Comparison of ENCODE assay signal across 19 cellular contexts in the genomic region with DNA sequence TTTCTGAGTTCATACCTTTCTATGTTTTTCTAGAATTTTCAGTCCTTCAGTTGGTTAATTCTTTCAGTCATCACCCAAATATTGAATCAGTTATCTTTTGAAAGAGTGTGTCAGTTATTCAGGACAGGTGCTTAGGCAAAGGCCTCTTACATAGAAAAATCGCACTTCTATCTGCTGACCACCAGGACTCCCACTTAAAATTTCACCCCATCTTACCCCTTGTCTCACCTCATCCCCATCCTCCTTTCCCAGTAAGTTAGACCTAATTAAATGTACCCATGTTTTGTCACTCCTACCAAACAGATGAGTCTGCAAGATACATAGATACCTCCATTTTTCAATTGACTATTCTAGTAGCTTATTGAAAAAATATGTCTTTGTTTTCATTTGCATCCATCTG.
DNase-seq lines count a peak whose midpoint lies in the region; ATAC-seq and TF ChIP-seq lines count a peak whose summit lies in the region.
"Had no signal": no experiment of that assay in that cellular context is flagged by ENCODE, and none has a peak within 500 bp of the region (broad histone marks: within the 10 kb centered on the region; RNA-seq: fewer than 3 reads in every experiment).

No MANE protein-coding gene starts in this region.

- peaks cover 4% of the 10 kb centered on the region for H3K4me1 ChIP-seq in endodermal cell (ENCODE audit: control insufficient read depth, insufficient read depth, low read length)

- H3K4me3 Mint-ChIP-seq in Calu3 (ENCODE audit: low read depth, unreplicated experiment) = no peak overlapping the region
- no peak overlapping the region for H3K4me3 Mint-ChIP-seq in endodermal cell
- no peak overlapping the region for H3K4me3 Mint-ChIP-seq in mesothelial cell of epicardium
- H3K4me3 Mint-ChIP-seq: CD14-positive monocyte had no signal

- ATAC-seq in GM18861 (IDR thresholded peaks at IDR 0.05; ENCODE audit: unreplicated experiment) (no peak), GM18505 (IDR thresholded peaks at IDR 0.05; ENCODE audit: unreplicated experiment) (no peak)

- H3K27me3 ChIP-seq in endodermal cell (ENCODE audit: control insufficient read depth, insufficient read depth, low read length, poor library complexity, severe bottlenecking) = no peaks in the 10 kb centered on the region

- H3K36me3 Mint-ChIP-seq in Calu3 (ENCODE audit: insufficient read depth, unreplicated experiment) (no peaks in the 10 kb centered on the region), endodermal cell (ENCODE audit: low read depth) (no peaks in the 10 kb centered on the region), mesothelial cell of epicardium (no peaks in the 10 kb centered on the region)
- H3K36me3 Mint-ChIP-seq: CD14-positive monocyte had no signal

- peaks cover 21% of the 10 kb centered on the region for H3K9me3 ChIP-seq in endodermal cell (ENCODE audit: control insufficient read depth, low read length)

- CTCF ChIA-PET in Calu3 (lab: Charles Lee) = no interaction called here

- TF ChIP-seq CTCF in Calu3 (IDR thresholded peaks at IDR 0.05; ENCODE audit: unreplicated experiment) (peak; percentile 17), HFF-Myc (IDR thresholded peaks at IDR 0.05; ENCODE audit: low read depth, low read length, missing control alignments) (peak; percentile 8), endodermal cell (conservative IDR thresholded peaks at IDR 0.05) (peak; percentile 66), mesothelial cell of epicardium (IDR thresholded peaks at IDR 0.05; ENCODE audit: unreplicated experiment) (peak; percentile 45)

- no peak overlapping the region for H3K27ac ChIP-seq in endodermal cell (ENCODE audit: low read depth, low read length)
- H3K27ac ChIP-seq: GM23248, SK-N-MC had no signal

- H3K27me3 Mint-ChIP-seq in Calu3 (ENCODE audit: unreplicated experiment) = no peaks in the 10 kb centered on the region
- peaks cover 5% of the 10 kb centered on the region for H3K27me3 Mint-ChIP-seq in endodermal cell (ENCODE audit: insufficient read depth)
- H3K27me3 Mint-ChIP-seq in mesothelial cell of epicardium (ENCODE audit: low read depth) = no peaks in the 10 kb centered on the region

- H3K4me3 ChIP-seq in HFF-Myc (replicated peaks; ENCODE audit: low read depth, low read length) (no peak overlapping the region), endodermal cell (ENCODE audit: low read length) (no peak overlapping the region)
- H3K4me3 ChIP-seq: GM23248, SK-N-MC had no signal

- no peak for TF ChIP-seq POLR2A in GM18505 (IDR thresholded peaks at IDR 0.05; ENCODE audit: borderline replicate concordance, extremely low read depth, insufficient read depth, insufficient read length)

- 95 to 100% methylated on average over 1 of the region's 1 CpG for WGBS in endodermal cell (ENCODE audit: insufficient coverage in 1 of 2, insufficient read length in 1 of 2), 2 experiments

- H3K4me1 Mint-ChIP-seq in Calu3 (ENCODE audit: low read depth, unreplicated experiment) = peaks cover 18% of the 10 kb centered on the region
- H3K4me1 Mint-ChIP-seq in endodermal cell = peaks cover 17% of the 10 kb centered on the region
- H3K4me1 Mint-ChIP-seq in mesothelial cell of epicardium = peaks cover 19% of the 10 kb centered on the region
- H3K4me1 Mint-ChIP-seq: CD14-positive monocyte had no signal

- H3K9me3 Mint-ChIP-seq in Calu3 (ENCODE audit: low read depth, unreplicated experiment) (peaks cover 11% of the 10 kb centered on the region), endodermal cell (peaks cover 6% of the 10 kb centered on the region), mesothelial cell of epicardium (peaks cover 18% of the 10 kb centered on the region)

- BruUV-seq in Calu3 (replicated peaks; lab: Mats Ljungman, UMichigan) = no TSS peak

- DNase-seq in Calu3 = no peak
- no peak for DNase-seq in HFF-Myc (ENCODE audit: extremely low read depth, low read depth)
- DNase-seq in endodermal cell = no peak
- no peak for DNase-seq in mesothelial cell of epicardium (ENCODE audit: low spot score in 2 of 2, unreplicated experiment in 2 of 2)
- DNase-seq in putamen (ENCODE audit: low spot score) = no peak
- DNase-seq in COLO829 (ENCODE audit: low spot score) = no peak
- DNase-seq: COR-L47, EL, GM23248, IMR-90, Karpas-422, NCI-H1417, NCI-H187 treated with DMSO at 0.1 percent for 48 hours, NCI-H526 treated with DMSO at 0.1 percent for 48 hours, Right ventricle myocardium superior had no signal

- H3K36me3 ChIP-seq in endodermal cell (ENCODE audit: control insufficient read depth, insufficient read depth, low read length) = no peaks in the 10 kb centered on the region

- H3K9ac ChIP-seq in endodermal cell (ENCODE audit: extremely low read depth, low read length, poor library complexity, severe bottlenecking) = no peak overlapping the region
- H3K9ac ChIP-seq: GM23248 had no signal

- no peak overlapping the region for H3K27ac Mint-ChIP-seq in Calu3 (ENCODE audit: unreplicated experiment)
- no peak overlapping the region for H3K27ac Mint-ChIP-seq in endodermal cell
- H3K27ac Mint-ChIP-seq in mesothelial cell of epicardium = no peak overlapping the region
- H3K27ac Mint-ChIP-seq: CD14-positive monocyte had no signal

- intact Hi-C loops in Calu3 (cut with micrococcal nuclease; ENCODE audit: unreplicated experiment) = no loop called here

Comparison
In these comparisons a context has a peak if more than half of its experiments do, and no peak if none do; other contexts are left out.
1. CTCF ChIP-seq: peak in every context shown above with its lines; median percentile 66 in endodermal cell; 45 in mesothelial cell of epicardium; 17 in Calu3; 8 in HFF-Myc.